In the genomic region with DNA sequence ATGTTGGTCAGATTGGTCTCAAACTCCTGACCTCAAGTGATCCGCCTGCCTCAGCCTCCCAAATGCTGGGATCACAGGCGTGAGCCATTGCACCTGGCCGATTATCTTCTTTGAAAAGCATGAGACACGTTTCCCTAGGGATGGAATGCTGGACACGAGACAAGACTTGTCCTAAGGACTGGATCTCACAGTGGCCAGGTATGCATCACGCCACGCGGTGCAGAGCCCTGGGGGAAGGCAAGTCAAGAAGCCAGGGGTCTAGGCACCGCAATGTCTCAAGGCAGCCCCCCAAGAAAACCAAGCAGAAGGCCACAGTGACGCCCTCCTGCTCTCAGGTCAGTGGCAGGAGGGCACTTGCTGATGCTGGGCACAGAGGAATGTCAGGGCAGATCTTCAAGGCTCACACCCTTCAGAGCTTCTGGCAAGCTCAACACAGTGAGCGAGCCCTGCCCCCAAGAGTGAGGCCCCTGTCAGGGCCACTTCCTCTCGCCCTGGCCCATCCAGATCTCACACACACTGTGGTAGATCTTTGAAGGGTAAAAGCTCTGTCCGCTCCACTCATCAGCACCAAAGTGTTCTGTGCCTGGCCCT, we compare ENCODE assay signal across 13 cellular contexts.
DNase-seq lines count a peak whose midpoint lies in the region; ATAC-seq, FAIRE-seq and TF ChIP-seq lines count a peak whose summit lies in the region.
"Had no signal": no experiment of that assay in that cellular context is flagged by ENCODE, and none has a peak within 500 bp of the region (broad histone marks: within the 10 kb centered on the region; RNA-seq: fewer than 3 reads in every experiment).

No MANE protein-coding gene starts in this region.

- no peak for TF ChIP-seq RAD21 in H1 (IDR thresholded peaks at IDR 0.05 in 1 of 2, conservative IDR thresholded peaks at IDR 0.05 in 1 of 2; ENCODE audit: low read depth in 2 of 2, low read length in 2 of 2)

- no peak for FAIRE-seq in H1 (lab: Jason Lieb, UNC)

- no peak overlapping the region for H3K23ac ChIP-seq in H1 (ENCODE audit: insufficient read length)

- no peak overlapping the region for H3K9ac ChIP-seq in BLaER1
- no peak overlapping the region for H3K9ac ChIP-seq in Loucy (ENCODE audit: low read depth, low read length, poor library complexity, severe bottlenecking)
- H3K9ac ChIP-seq in H1 (replicated peaks in 1 of 4; ENCODE audit: extremely low read depth in 1 of 4, low read depth in 3 of 4, low read length in 3 of 4) = no peak overlapping the region

- no peaks in the 10 kb centered on the region for H3K9me2 ChIP-seq in Loucy (replicated peaks; ENCODE audit: low read depth, low read length)

- TF ChIP-seq POLR2A in H1 (IDR thresholded peaks at IDR 0.05; ENCODE audit: control extremely low read depth in 1 of 2, low read depth in 2 of 2, low read length in 2 of 2) (no peak), gastroesophageal sphincter (IDR thresholded peaks at IDR 0.05) (no peak)

- no peak overlapping the region for H4K91ac ChIP-seq in H1 (replicated peaks; ENCODE audit: insufficient read length, low read length)

- no peak overlapping the region for H3K4ac ChIP-seq in H1 (replicated peaks; ENCODE audit: insufficient read length, low read depth, low read length)

- TF ChIP-seq CTCF in Loucy (conservative IDR thresholded peaks at IDR 0.05; ENCODE audit: low read length) (no peak), H1 (IDR thresholded peaks at IDR 0.05; ENCODE audit: control extremely low read depth in 1 of 3, insufficient read depth in 1 of 3, low read depth in 1 of 3, low read length in 3 of 3) (no peak), gastroesophageal sphincter (IDR thresholded peaks at IDR 0.05) (no peak)

- H3K27me3 ChIP-seq in BLaER1 = no peaks in the 10 kb centered on the region
- no peaks in the 10 kb centered on the region for H3K27me3 ChIP-seq in Loucy (ENCODE audit: insufficient read depth, low read length, poor library complexity, severe bottlenecking)
- H3K27me3 ChIP-seq in H1 (replicated peaks in 1 of 4; ENCODE audit: control insufficient read depth in 3 of 4, extremely low read depth in 1 of 4, insufficient read depth in 3 of 4, low read length in 3 of 4) = no peaks in the 10 kb centered on the region
- no peaks in the 10 kb centered on the region for H3K27me3 ChIP-seq in gastroesophageal sphincter
- H3K27me3 ChIP-seq: sigmoid colon had no signal

- DNase-seq in H1 (ENCODE audit: low read depth in 1 of 2, low spot score in 2 of 2) (no peak), NCI-H526 (lab: John Stamatoyannopoulos, UW) (no peak)
- DNase-seq in natural killer cell treated with Interleukin-12 subunit alpha and Interleukin-12 subunit beta and Interleukin-15 and Interleukin-18, amount 100 ng/mL, for 72 hours (ENCODE audit: low spot score) = no peak
- DNase-seq: hypothalamus, NCI-H2029 treated with DMSO at 0.1 percent for 48 hours, sigmoid colon, SW 1271 had no signal

- no peak overlapping the region for H2BK15ac ChIP-seq in H1 (ENCODE audit: low read length)

- no peaks in the 10 kb centered on the region for H3K36me3 Mint-ChIP-seq in natural killer cell treated with Interleukin-12 subunit alpha and Interleukin-12 subunit beta and Interleukin-15 and Interleukin-18, amount 100 ng/mL, for 72 hours

- peaks cover 60 to 75% of the 10 kb centered on the region in 2 donors for H3K4me1 Mint-ChIP-seq in natural killer cell treated with Interleukin-12 subunit alpha and Interleukin-12 subunit beta and Interleukin-15 and Interleukin-18, amount 100 ng/mL, for 72 hours (ENCODE audit: low read depth in 2 of 2)

- H3K79me2 ChIP-seq in Loucy (ENCODE audit: insufficient read depth, low read length) (peaks cover 97% of the 10 kb centered on the region), H1 (ENCODE audit: control insufficient read depth in 1 of 2, insufficient read depth in 2 of 2, low read length in 2 of 2) (peaks cover 19 to 97% of the 10 kb centered on the region in 2 experiments)

- H3K27ac Mint-ChIP-seq in natural killer cell treated with Interleukin-12 subunit alpha and Interleukin-12 subunit beta and Interleukin-15 and Interleukin-18, amount 100 ng/mL, for 72 hours = peak overlapping the region in 1 of 2 donors; percentile 61

- H3K23me2 ChIP-seq in H1 (ENCODE audit: low read depth, low read length) = no peaks in the 10 kb centered on the region

- no peak overlapping the region for H2BK12ac ChIP-seq in H1 (ENCODE audit: low read depth, low read length)

- H3K9me3 ChIP-seq in BLaER1 = no peaks in the 10 kb centered on the region
- H3K9me3 ChIP-seq in Loucy (ENCODE audit: insufficient read depth, low read depth, low read length) = no peaks in the 10 kb centered on the region
- H3K9me3 ChIP-seq in H1 (ENCODE audit: insufficient read depth in 2 of 2, low read depth in 1 of 2, low read length in 1 of 2) = no peaks in the 10 kb centered on the region
- no peaks in the 10 kb centered on the region for H3K9me3 ChIP-seq in gastroesophageal sphincter
- H3K9me3 ChIP-seq: HAP-1, sigmoid colon had no signal

- H3K27ac ChIP-seq in BLaER1 (no peak overlapping the region), H1 (ENCODE audit: low read depth, low read length) (no peak overlapping the region), gastroesophageal sphincter (no peak overlapping the region)

- CTCF ChIA-PET in H1 (lab: Charles Lee; ENCODE audit: partially characterized antibody) = interaction anchor here (0.8 to 2.0 kb wide), 4 partner anchors 11 to 63 kb away, joined by 3 to 6 read pairs (median 4); no protein-coding TSS in a partner anchor

- H2AFZ ChIP-seq in Loucy (ENCODE audit: low read length) = no peak overlapping the region
- no peak overlapping the region for H2AFZ ChIP-seq in H1 (ENCODE audit: low read length)

- H3K9me3 Mint-ChIP-seq in natural killer cell treated with Interleukin-12 subunit alpha and Interleukin-12 subunit beta and Interleukin-15 and Interleukin-18, amount 100 ng/mL, for 72 hours = no peaks in the 10 kb centered on the region

- no peak overlapping the region for H4K5ac ChIP-seq in H1 (ENCODE audit: insufficient read length, low read depth, low read length)

- peaks cover 22% of the 10 kb centered on the region for H3K79me1 ChIP-seq in H1 (ENCODE audit: low read depth, low read length)

- no peak overlapping the region for H2AK5ac ChIP-seq in H1 (ENCODE audit: low read depth, low read length)

- H3F3A ChIP-seq in Loucy (ENCODE audit: low read depth) = no peaks in the 10 kb centered on the region

- H3K18ac ChIP-seq in H1 (ENCODE audit: extremely low read depth, low read length) = no peak overlapping the region

- H2BK5ac ChIP-seq in H1 (ENCODE audit: low read depth, low read length) = 0 out of 2 replicates have a peak overlapping the region, but pooled peaks have one; percentile 41

- no peaks in the 10 kb centered on the region for H3K27me3 Mint-ChIP-seq in natural killer cell treated with Interleukin-12 subunit alpha and Interleukin-12 subunit beta and Interleukin-15 and Interleukin-18, amount 100 ng/mL, for 72 hours

- peak overlapping the region; percentile 95 for H3K4me2 ChIP-seq in BLaER1
- peak overlapping the region; percentile 58 for H3K4me2 ChIP-seq in Loucy (ENCODE audit: low read depth, low read length, poor library complexity, severe bottlenecking)
- H3K4me2 ChIP-seq in H1 (ENCODE audit: insufficient read depth in 1 of 2, low read depth in 2 of 2, low read length in 2 of 2) = no peak overlapping the region

- ATAC-seq in natural killer cell treated with Interleukin-12 subunit alpha and Interleukin-12 subunit beta and Interleukin-15 and Interleukin-18, amount 100 ng/mL, for 72 hours = peak; percentile 65 to 73
- ATAC-seq in HG03469 (IDR thresholded peaks at IDR 0.05; ENCODE audit: unreplicated experiment) (no peak), gastroesophageal sphincter (no peak), GM19328 (IDR thresholded peaks at IDR 0.05; ENCODE audit: unreplicated experiment) (no peak)

- peaks cover 100% of the 10 kb centered on the region for H4K20me1 ChIP-seq in BLaER1
- peaks cover 58% of the 10 kb centered on the region for H4K20me1 ChIP-seq in Loucy (ENCODE audit: insufficient read depth, low read length, poor library complexity, severe bottlenecking)
- peaks cover 46 to 52% of the 10 kb centered on the region in 2 experiments for H4K20me1 ChIP-seq in H1 (replicated peaks in 1 of 2; ENCODE audit: control insufficient read depth in 1 of 2, insufficient read depth in 2 of 2, low read length in 2 of 2)

- H3K4me1 ChIP-seq in BLaER1 (peaks cover 100% of the 10 kb centered on the region), Loucy (ENCODE audit: insufficient read depth, low read length, poor library complexity, severe bottlenecking) (peaks cover 16% of the 10 kb centered on the region), H1 (replicated peaks in 1 of 4; ENCODE audit: control insufficient read depth in 3 of 4, insufficient read depth in 4 of 4, low read length in 3 of 4) (peaks cover under 1 to 7% (median 2%) of the 10 kb centered on the region in 4 experiments; a peak in 6 of 7 replicates), gastroesophageal sphincter (peaks cover 0 to 60% (median 8%) of the 10 kb centered on the region in 3 donors)
- H3K4me1 ChIP-seq: HAP-1 had no signal

- TF ChIP-seq EP300 in H1 (IDR thresholded peaks at IDR 0.05; ENCODE audit: borderline replicate concordance in 1 of 2, low read depth in 2 of 2, low read length in 2 of 2) (no peak), gastroesophageal sphincter (IDR thresholded peaks at IDR 0.05) (no peak)

- H4K8ac ChIP-seq in H1 (ENCODE audit: extremely low read depth, insufficient read depth, low read length) = no peak overlapping the region

- 90% methylated on average over 13 of the region's 13 CpGs; no CpG with 5 or more reads in 1 of the 2 experiments for WGBS in H1 (ENCODE audit: extremely low coverage in 1 of 2, insufficient coverage in 1 of 2, insufficient read length in 1 of 2, insufficient replicate concordance in 2 of 2, low coverage in 1 of 2, low lambda C conversion rate in 2 of 2, missing lambda C conversion rate in 1 of 2), 2 experiments
- WGBS in gastroesophageal sphincter (ENCODE audit: low coverage in 1 of 2), 2 donors = 100% methylated on average over 1 of the region's 13 CpGs; no CpG with 5 or more reads in 1 of the 2 donors

- no peak overlapping the region for H3K14ac ChIP-seq in H1 (ENCODE audit: insufficient read length)

- no peak overlapping the region for H3K56ac ChIP-seq in H1 (replicated peaks; ENCODE audit: insufficient read length, low read depth, low read length)

- H3K4me3 Mint-ChIP-seq in natural killer cell treated with Interleukin-12 subunit alpha and Interleukin-12 subunit beta and Interleukin-15 and Interleukin-18, amount 100 ng/mL, for 72 hours = peak overlapping the region; percentile 16

- POLR2A ChIA-PET in H1 (lab: Charles Lee; ENCODE audit: partially characterized antibody) = interaction anchor here (1.9 kb wide), 1 partner anchor 9 kb away, joined by 6 read pairs; no protein-coding TSS in a partner anchor

- H3K36me3 ChIP-seq in BLaER1 (peaks cover 32% of the 10 kb centered on the region), Loucy (ENCODE audit: insufficient read depth, low read length) (no peaks in the 10 kb centered on the region; the same call in 1 of the 2 replicates), H1 (ENCODE audit: control insufficient read depth in 2 of 4, insufficient read depth in 4 of 4, low read length in 3 of 4) (no peaks in the 10 kb centered on the region; a peak in 1 of 8 replicates), gastroesophageal sphincter (no peaks in the 10 kb centered on the region)
- H3K36me3 ChIP-seq: HAP-1, sigmoid colon had no signal

- H2BK20ac ChIP-seq in H1 (ENCODE audit: low read length) = no peak overlapping the region

- no peak overlapping the region for H2BK120ac ChIP-seq in H1 (replicated peaks; ENCODE audit: low read depth, low read length)

- H3K4me3 ChIP-seq in BLaER1 = no peak overlapping the region
- H3K4me3 ChIP-seq in Loucy (ENCODE audit: low read length, poor library complexity, severe bottlenecking) = no peak overlapping the region
- no peak overlapping the region for H3K4me3 ChIP-seq in H1 (ENCODE audit: extremely low read depth in 1 of 4, insufficient read depth in 2 of 4, low read depth in 3 of 4, low read length in 4 of 4)
- H3K4me3 ChIP-seq in gastroesophageal sphincter = no peak overlapping the region
- H3K4me3 ChIP-seq: HAP-1, sigmoid colon had no signal

Comparison
In these comparisons a context has a peak if more than half of its experiments do, and no peak if none do; other contexts are left out.
1. H3K4me2 ChIP-seq: peak in BLaER1 (single experiment) and Loucy (single experiment); none in H1 (0 of 2).
2. ATAC-seq: peak in natural killer cell treated with Interleukin-12 subunit alpha and Interleukin-12 subunit beta and Interleukin-15 and Interleukin-18, amount 100 ng/mL, for 72 hours (2 of 2); none in HG03469 (single experiment), gastroesophageal sphincter (single experiment) and GM19328 (single experiment).